Comparison of ENCODE assay signal across 22 cellular contexts in the genomic region with DNA sequence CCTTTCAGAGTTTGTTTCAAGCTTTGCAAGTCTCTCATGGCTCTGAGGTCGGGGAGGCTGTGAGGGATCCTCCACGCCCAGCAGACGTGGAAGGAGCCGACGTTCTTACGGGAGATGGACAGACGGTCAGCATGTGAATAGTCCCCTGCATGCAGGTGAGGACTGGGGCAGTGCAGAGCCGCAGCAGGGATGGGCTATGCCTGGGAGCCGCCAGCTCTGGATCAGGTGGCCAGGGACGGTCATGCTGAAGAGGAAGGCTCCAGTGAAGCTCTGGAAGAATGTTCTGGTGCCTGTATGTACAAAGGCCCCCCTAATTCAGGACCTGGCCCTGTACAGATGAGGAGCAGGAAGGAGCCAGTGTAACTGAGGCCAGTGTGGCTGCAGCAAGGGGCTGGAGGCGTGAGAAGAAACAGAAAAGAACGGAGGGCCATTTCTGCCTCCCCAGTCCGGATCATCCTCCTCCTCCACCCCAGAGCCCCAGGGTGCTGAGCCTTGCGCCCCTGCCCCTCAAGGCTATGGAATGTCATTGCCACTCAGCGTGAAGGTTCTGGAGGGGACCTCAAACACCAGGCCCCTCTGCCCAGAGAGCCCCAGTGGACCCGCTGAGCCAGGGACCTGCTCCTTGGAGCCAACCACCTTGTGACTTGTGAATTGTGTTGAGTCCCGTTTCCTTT.
"Had no signal": no experiment of that assay in that cellular context is flagged by ENCODE, and none has a peak within 500 bp of the region (broad histone marks: within the 10 kb centered on the region; RNA-seq: fewer than 3 reads in every experiment).

No MANE protein-coding gene starts in this region.

- H3K4me1 Mint-ChIP-seq: brain, immature natural killer cell, natural killer cell had no signal

- H3K27ac Mint-ChIP-seq: activated naive CD4-positive, alpha-beta T cell treated with anti-CD3 and anti-CD28 coated beads, Interleukin-2, amount 50 U/mL, for 72 hours; activated T-helper 1 cell treated with anti-CD3 and anti-CD28 coated beads, Interleukin-12 subunit alpha, Interleukin-12 subunit beta, Interleukin-2, Interleukin-4 antibody, amounts not matched to agents 30 ng/mL and 10 ng/mL and 1 ng/mL, durations not matched to agents 14 hours and 24 hours and 36 hours; brain; dendritic cell treated with granulocyte-macrophage colony-stimulating factor and Interleukin-4, amounts not matched to agents 40 ng/mL and 50 ng/mL, for 4 days; immature natural killer cell; natural killer cell; T-cell had no signal

- H3K9me3 Mint-ChIP-seq: activated naive CD4-positive, alpha-beta T cell treated with anti-CD3 and anti-CD28 coated beads, Interleukin-2, amount 50 U/mL, for 72 hours; activated T-helper 1 cell treated with anti-CD3 and anti-CD28 coated beads, Interleukin-12 subunit alpha, Interleukin-12 subunit beta, Interleukin-2, Interleukin-4 antibody, amounts not matched to agents 30 ng/mL and 10 ng/mL and 1 ng/mL, durations not matched to agents 14 hours and 24 hours and 36 hours; dendritic cell treated with granulocyte-macrophage colony-stimulating factor and Interleukin-4, amounts not matched to agents 40 ng/mL and 50 ng/mL, for 4 days; immature natural killer cell; natural killer cell; T-cell had no signal

- H3K79me2 ChIP-seq: parathyroid adenoma had no signal

- H3K4me3 Mint-ChIP-seq: activated T-helper 1 cell treated with anti-CD3 and anti-CD28 coated beads, Interleukin-12 subunit alpha, Interleukin-12 subunit beta, Interleukin-2, Interleukin-4 antibody, amounts not matched to agents 30 ng/mL and 10 ng/mL and 1 ng/mL, durations not matched to agents 14 hours and 24 hours and 36 hours; brain; dendritic cell treated with granulocyte-macrophage colony-stimulating factor and Interleukin-4, amounts not matched to agents 40 ng/mL and 50 ng/mL, for 4 days; immature natural killer cell; natural killer cell; T-cell had no signal

- FAIRE-seq: TTC549 had no signal

- H3K9ac ChIP-seq: parathyroid adenoma had no signal

- H2AFZ ChIP-seq: parathyroid adenoma had no signal

- H3K27ac ChIP-seq: heart right ventricle, left ventricle myocardium inferior, parathyroid adenoma, thoracic aorta, upper lobe of left lung had no signal

- DNase-seq: activated CD4-positive, alpha-beta T cell treated with anti-CD3 and anti-CD28 coated beads for 1 hour; activated gamma-delta T cell; effector CD8-positive, alpha-beta T cell; erythroblast; foreskin fibroblast; heart right ventricle; immature natural killer cell; left ventricle myocardium inferior; midbrain; natural killer cell; stimulated activated CD4-positive, alpha-beta T cell treated with anti-CD3 and anti-CD28 coated beads, Interleukin-4, amount 100 ng/mL, for 1 hour; stimulated activated naive CD4-positive, alpha-beta T cell; upper lobe of left lung had no signal

- H3K36me3 Mint-ChIP-seq: activated naive CD4-positive, alpha-beta T cell treated with anti-CD3 and anti-CD28 coated beads, Interleukin-2, amount 50 U/mL, for 72 hours; brain; immature natural killer cell; natural killer cell; T-cell had no signal

- H3K4me1 ChIP-seq: left ventricle myocardium inferior, parathyroid adenoma had no signal

- H3K4me3 ChIP-seq: heart right ventricle, left ventricle myocardium inferior, thoracic aorta, upper lobe of left lung had no signal

- H3K36me3 ChIP-seq: heart right ventricle, left ventricle myocardium inferior, thoracic aorta, upper lobe of left lung had no signal

- ATAC-seq: activated naive CD4-positive, alpha-beta T cell treated with anti-CD3 and anti-CD28 coated beads, Interleukin-2, amount 50 U/mL, for 72 hours; heart right ventricle; SK-N-SH treated with all-trans-retinoic acid at 6 μM for 48 hours had no signal

- H3K9me3 ChIP-seq: heart right ventricle, left ventricle myocardium inferior, thoracic aorta, upper lobe of left lung had no signal
